In genomic region chr6:14831922-14832321, GRCh38 we compare ENCODE assay signal across 26 cellular contexts.
A peak's percentile ranks its signal among the peaks of the same experiment; 100 is the strongest.
DNase-seq lines count a peak whose midpoint lies in the region; ATAC-seq, FAIRE-seq and TF ChIP-seq lines count a peak whose summit lies in the region.
"Had no signal": no experiment of that assay in that cellular context is flagged by ENCODE, and none has a peak within 500 bp of the region (broad histone marks: within the 10 kb centered on the region; RNA-seq: fewer than 3 reads in every experiment).

No MANE protein-coding gene starts in this region.

- intact Hi-C loops in K562 (cut with micrococcal nuclease): no loop called here

- no peak overlapping the region for H3K4me3 ChIP-seq in K562
- H3K4me3 ChIP-seq: heart right ventricle, tibial nerve had no signal

- no peaks in the 10 kb centered on the region for H4K20me1 ChIP-seq in K562 (replicated peaks; ENCODE audit: control insufficient read depth, insufficient read depth, low read length)

- no peak overlapping the region for H3K4me2 ChIP-seq in K562 (ENCODE audit: insufficient read depth, low read length)

- H3K36me3 Mint-ChIP-seq in nephron (ENCODE audit: low read depth): no peaks in the 10 kb centered on the region

- no peaks in the 10 kb centered on the region for H3K79me2 ChIP-seq in K562 (ENCODE audit: control insufficient read depth, insufficient read depth, low read length)

- peaks cover 4% of the 10 kb centered on the region for H3K9me3 Mint-ChIP-seq in nephron
- H3K9me3 Mint-ChIP-seq: activated B cell treated with CpG ODN at 0.5 μM for 24 hours; CD4-positive, alpha-beta T cell had no signal

- no peaks in the 10 kb centered on the region for H3K9me1 ChIP-seq in K562 (ENCODE audit: control insufficient read depth, insufficient read depth, low read length)

- 43% methylated on average over 6 of the region's 6 CpGs for WGBS in K562 (ENCODE audit: insufficient coverage, low coverage, missing lambda C conversion rate)

- no TSS peak for BruUV-seq in K562 (replicated peaks; lab: Mats Ljungman, UMichigan)

- POLR2A ChIA-PET in K562 (lab: Yijun Ruan, JAX): no interaction called here

- TF ChIP-seq CTCF in K562 (IDR thresholded peaks at IDR 0.05 in 2 of 3, conservative IDR thresholded peaks at IDR 0.05 in 1 of 3; ENCODE audit: insufficient read depth in 2 of 3, low read depth in 1 of 3, low read length in 3 of 3) (no peak), nephron (IDR thresholded peaks at IDR 0.05; ENCODE audit: unreplicated experiment in 3 of 3) (no peak)

- no peaks in the 10 kb centered on the region for H3K36me3 ChIP-seq in K562 (ENCODE audit: control insufficient read depth, insufficient read depth, low read length)
- H3K36me3 ChIP-seq: heart right ventricle, tibial nerve had no signal

- CTCF ChIA-PET in K562 (lab: Yijun Ruan, JAX; ENCODE audit: low intra/inter-chr PET ratio): no interaction called here

- FAIRE-seq in K562 (lab: Jason Lieb, UNC): peak; percentile 11
- FAIRE-seq: GM12892 had no signal

- no peak overlapping the region for H3K27ac ChIP-seq in K562 (ENCODE audit: extremely low read depth, low read depth, low read length)
- H3K27ac ChIP-seq: foreskin keratinocyte, heart right ventricle had no signal

- H3K9ac ChIP-seq in K562 (ENCODE audit: insufficient read depth in 1 of 2, low read depth in 2 of 2, low read length in 2 of 2): no peak overlapping the region

- H2AFZ ChIP-seq in K562 (ENCODE audit: low read depth, low read length): no peak overlapping the region

- TF ChIP-seq POLR2A in K562 (conservative IDR thresholded peaks at IDR 0.05): no peak

- H3K4me3 Mint-ChIP-seq in nephron: no peak overlapping the region
- H3K4me3 Mint-ChIP-seq: activated B cell treated with CpG ODN at 0.5 μM for 24 hours; CD4-positive, alpha-beta T cell had no signal

- H3K27me3 Mint-ChIP-seq in nephron (ENCODE audit: low read depth): peaks cover 17% of the 10 kb centered on the region
- H3K27me3 Mint-ChIP-seq: activated B cell treated with CpG ODN at 0.5 μM for 24 hours; CD4-positive, alpha-beta T cell had no signal

- H3K9me3 ChIP-seq in K562 (replicated peaks; ENCODE audit: control insufficient read depth, insufficient read depth, low read depth, low read length): no peaks in the 10 kb centered on the region
- H3K9me3 ChIP-seq: heart right ventricle, tibial nerve had no signal

- DNase-seq in NCI-H2107 treated with DMSO at 0.1 percent for 48 hours (lab: John Stamatoyannopoulos, UW; ENCODE audit: unreplicated experiment): peak; percentile 25
- no peak for DNase-seq in NCI-H2107 (lab: John Stamatoyannopoulos, UW)
- no peak for DNase-seq in K562 (ENCODE audit: extremely low read depth in 1 of 4, low spot score in 3 of 4)
- DNase-seq in activated effector memory CD4-positive, alpha-beta T cell treated with Interleukin-2 at 50 U/mL for 16 hours: no peak
- DNase-seq in stimulated activated naive CD4-positive, alpha-beta T cell treated with Interleukin-2 at 50 U/mL for 16 hours (lab: John Stamatoyannopoulos, UW): no peak
- DNase-seq in NCI-H446 treated with DMSO at 0.1 percent for 48 hours (lab: John Stamatoyannopoulos, UW): no peak
- DNase-seq: activated B cell treated with CpG ODN at 0.5 μM for 24 hours; activated CD4-positive, alpha-beta T cell treated with anti-CD3 and anti-CD28 coated beads, Interleukin-2, amount 50 U/mL, for 4 hours; activated CD8-positive, alpha-beta memory T cell treated with anti-CD3 and anti-CD28 coated beads, Interleukin-2, amount 50 U/mL, for 48 hours; activated naive CD4-positive, alpha-beta T cell treated with anti-CD3 and anti-CD28 coated beads, Interleukin-2, amount 50 U/mL, for 16 hours; CD4-positive, alpha-beta T cell; foreskin keratinocyte; GOT3; heart right ventricle; IMR-90; NCI-H1048; NCI-H2171; NCI-H524 treated with DMSO at 0.1 percent for 48 hours; SHP77 treated with DMSO at 0.1 percent for 48 hours; stimulated activated CD8-positive, alpha-beta memory T cell treated with anti-CD3 and anti-CD28 coated beads, Interleukin-4, amount 100 ng/mL, for 48 hours had no signal

- no peaks in the 10 kb centered on the region for H3K4me1 ChIP-seq in K562 (replicated peaks in 1 of 2; ENCODE audit: control insufficient read depth in 2 of 2, insufficient read depth in 2 of 2, low read length in 2 of 2)
- H3K4me1 ChIP-seq: foreskin keratinocyte had no signal

- peaks cover 63% of the 10 kb centered on the region for H3K4me1 Mint-ChIP-seq in nephron

- ATAC-seq in K562 (no peak), HG03097 (IDR thresholded peaks at IDR 0.05; ENCODE audit: low FRiP score, unreplicated experiment) (no peak)
- ATAC-seq: esophagus mucosa, foreskin keratinocyte, Panc1 had no signal

- TF ChIP-seq RAD21 in K562 (CRISPR knock-in tag; conservative IDR thresholded peaks at IDR 0.05 in 1 of 2, IDR thresholded peaks at IDR 0.05 in 1 of 2): no peak

- no peaks in the 10 kb centered on the region for H3K27me3 ChIP-seq in K562 (ENCODE audit: control insufficient read depth in 2 of 2, insufficient read depth in 2 of 2, low read length in 2 of 2)
- H3K27me3 ChIP-seq: foreskin keratinocyte, heart right ventricle, tibial nerve had no signal

- no peak for TF ChIP-seq EP300 in K562 (IDR thresholded peaks at IDR 0.05; ENCODE audit: low read length)

- in situ Hi-C loops in K562 (cut with MboI): no loop called here

- peak overlapping the region; percentile 21 to 73 (median 55) for H3K27ac Mint-ChIP-seq in nephron
- H3K27ac Mint-ChIP-seq: activated B cell treated with CpG ODN at 0.5 μM for 24 hours; CD4-positive, alpha-beta T cell had no signal

TF ChIP-seq in K562, 482 proteins besides CTCF, POLR2A, EP300 and RAD21:
- no peak for TF ChIP-seq ZBTB12 (CRISPR knock-in tag; IDR thresholded peaks at IDR 0.05)
